ENCODE assay signal across 8 cellular contexts in genomic region chr9:81687521-81688261, GRCh38. TPM values are rescaled to one million over a fixed set of nuclear protein-coding genes. Genes with fewer than 3 reads are reported as not detected.
DNase-seq lines count a peak whose midpoint lies in the region; TF ChIP-seq lines count a peak whose summit lies in the region.

No MANE protein-coding gene starts in this region.

- peaks cover 7 to 89% (median 23%) of the 10 kb centered on the region in 11 experiments for H3K27me3 ChIP-seq in BLaER1 treated with 17β-estradiol and CSF1 and Interleukin-3, amounts not matched to agents 10 nM and 100 nM
- H3K27me3 ChIP-seq in HUES64 (ENCODE audit: insufficient read depth, low read length) = peaks cover 22% of the 10 kb centered on the region

- in situ Hi-C loops in astrocyte of the spinal cord (cut with HindIII; ENCODE audit: low sequenced_read_pairs) = no loop called here

- H3K4me2 ChIP-seq in BLaER1 treated with 17β-estradiol and CSF1 and Interleukin-3, amounts not matched to agents 10 nM and 100 nM = peak overlapping the region; percentile 80 to 100 (median 97)

- peak overlapping the region in 9 of 11 experiments; percentile 30 to 80 (median 60); a peak in 16 of 22 replicates for H3K27ac ChIP-seq in BLaER1 treated with 17β-estradiol and CSF1 and Interleukin-3, amounts not matched to agents 10 nM and 100 nM
- peak overlapping the region; percentile 94 for H3K27ac ChIP-seq in HUES64 (ENCODE audit: low read depth, low read length)

- H4K20me1 ChIP-seq in BLaER1 treated with 17β-estradiol and CSF1 and Interleukin-3, amounts not matched to agents 10 nM and 100 nM = peaks cover 0 to 65% (median 40%) of the 10 kb centered on the region in 11 experiments; a peak in 17 of 22 replicates

- peak overlapping the region; percentile 57 to 98 (median 80) for H3K4me3 ChIP-seq in BLaER1 treated with 17β-estradiol and CSF1 and Interleukin-3, amounts not matched to agents 10 nM and 100 nM
- H3K4me3 ChIP-seq in HUES64 (ENCODE audit: low read length) (peak overlapping the region; percentile 78), astrocyte of the spinal cord (ENCODE audit: low read depth, low read length) (peak overlapping the region; percentile 88)

- peaks cover 0 to 20% (median 0%) of the 10 kb centered on the region in 11 experiments; a peak in 5 of 22 replicates for H3K36me3 ChIP-seq in BLaER1 treated with 17β-estradiol and CSF1 and Interleukin-3, amounts not matched to agents 10 nM and 100 nM
- peaks cover 42% of the 10 kb centered on the region for H3K36me3 ChIP-seq in HUES64 (ENCODE audit: insufficient read depth, low read length)

- WGBS in HUES64 = under 1% methylated on average over 51 of the region's 51 CpGs

- peak overlapping the region; percentile 47 to 90 (median 75); a peak in 21 of 22 replicates for H3K9ac ChIP-seq in BLaER1 treated with 17β-estradiol and CSF1 and Interleukin-3, amounts not matched to agents 10 nM and 100 nM
- peak overlapping the region; percentile 88 for H3K9ac ChIP-seq in HUES64 (ENCODE audit: low read depth, low read length)

- no peak for TF ChIP-seq CTCF in astrocyte of the spinal cord (IDR thresholded peaks at IDR 0.05; ENCODE audit: low read depth, low read length)

- no peaks in the 10 kb centered on the region for H3K9me3 ChIP-seq in BLaER1 treated with 17β-estradiol and CSF1 and Interleukin-3, amounts not matched to agents 10 nM and 100 nM (replicated peaks in 1 of 11)
- no peaks in the 10 kb centered on the region for H3K9me3 ChIP-seq in HUES64 (ENCODE audit: insufficient read depth, low read depth, low read length)

- DNase-seq in astrocyte of the spinal cord (ENCODE audit: low read depth, low spot score) (peak; percentile 29), iris pigment epithelial cell (ENCODE audit: low read depth) (peak; percentile 45), DMS114 treated with DMSO at 0.1 percent for 48 hours (lab: John Stamatoyannopoulos, UW; ENCODE audit: unreplicated experiment) (no peak), DMS79 treated with DMSO at 0.1 percent for 48 hours (lab: John Stamatoyannopoulos, UW) (no peak)
- DNase-seq in stimulated activated CD8-positive, alpha-beta memory T cell treated with anti-CD3 and anti-CD28 coated beads, Interleukin-4, amount 100 ng/mL, for 48 hours = peak; percentile 26
- DNase-seq in NK-92 treated with Interleukin-12 subunit alpha and Interleukin-12 subunit beta, amount 100 ng/mL, for 24 hours (lab: John Stamatoyannopoulos, UW) = no peak

- peaks cover 14 to 50% (median 44%) of the 10 kb centered on the region in 10 experiments for H3K4me1 ChIP-seq in BLaER1 treated with 17β-estradiol and CSF1 and Interleukin-3, amounts not matched to agents 10 nM and 100 nM
- H3K4me1 ChIP-seq in HUES64 (ENCODE audit: insufficient read depth, low read length) = peaks cover 47% of the 10 kb centered on the region

RNA-seq across cellular contexts. Expression of gene TLE1, which starts 1.7 kb away (rescaled TPM):
- polyA plus RNA-seq in HUES64 (2013, experiment 1 of 2) = 62.3 TPM
- 63.8 TPM for polyA plus RNA-seq in HUES64 (2013, experiment 2 of 2)

Comparison
In these comparisons a context has a peak if more than half of its experiments do, and no peak if none do; other contexts are left out.
1. DNase-seq: peak in astrocyte of the spinal cord (single experiment), iris pigment epithelial cell (single experiment) and stimulated activated CD8-positive, alpha-beta memory T cell treated with anti-CD3 and anti-CD28 coated beads, Interleukin-4, amount 100 ng/mL, for 48 hours (single experiment); none in NK-92 treated with Interleukin-12 subunit alpha and Interleukin-12 subunit beta, amount 100 ng/mL, for 24 hours (single experiment), DMS114 treated with DMSO at 0.1 percent for 48 hours (single experiment) and DMS79 treated with DMSO at 0.1 percent for 48 hours (single experiment).
2. Peak in every context shown above with its lines, with median percentiles within 50 percentile points of each other: H3K4me3 ChIP-seq.